In genomic region chr5:95237324-95237723, GRCh38 we compare ENCODE assay signal across 13 cellular contexts. TPM values are rescaled to one million over a fixed set of nuclear protein-coding genes. Genes with fewer than 3 reads are reported as not detected.
"Had no signal": no experiment of that assay in that cellular context is flagged by ENCODE, and none has a peak within 500 bp of the region (broad histone marks: within the 10 kb centered on the region; RNA-seq: fewer than 3 reads in every experiment).

No MANE protein-coding gene starts in this region.

- H3K27ac ChIP-seq: body of pancreas, gastroesophageal sphincter, heart right ventricle, right atrium auricular region, thyroid gland had no signal

- DNase-seq: activated CD4-positive, alpha-beta memory T cell treated with anti-CD3 and anti-CD28 coated beads, Interleukin-2, amount 10 ng/mL, durations not matched to agents 7 days and 5 days; activated CD4-positive, alpha-beta T cell treated with anti-CD3 and anti-CD28 coated beads for 4 hours; activated gamma-delta T cell; activated T-cell treated with anti-CD3 and anti-CD28 coated beads, Interleukin-2, amount 50 U/mL, for 4 hours; body of pancreas; cortex of kidney; heart right ventricle; midbrain; stimulated activated CD4-positive, alpha-beta T cell treated with anti-CD3 and anti-CD28 coated beads, Interleukin-2, amount 100 ng/mL, for 48 hours; thyroid gland had no signal

- H3K4me1 ChIP-seq: body of pancreas, gastroesophageal sphincter, heart right ventricle, right atrium auricular region, thyroid gland had no signal

- H3K36me3 ChIP-seq: gastroesophageal sphincter, heart right ventricle, right atrium auricular region, thyroid gland had no signal

- H3K27me3 ChIP-seq: body of pancreas, gastroesophageal sphincter, right atrium auricular region, thyroid gland had no signal

- H3K4me3 ChIP-seq: body of pancreas, gastroesophageal sphincter, heart right ventricle, lung, right atrium auricular region, thyroid gland had no signal

RNA-seq across cellular contexts. Expression of gene MCTP1, which starts 47.6 kb away (rescaled TPM):
- total RNA-seq: activated CD4-positive, alpha-beta memory T cell treated with anti-CD3 and anti-CD28 coated beads, Interleukin-2, amount 10 ng/mL, durations not matched to agents 7 days and 5 days had no signal
